Comparison of ENCODE assay signal across 15 cellular contexts in genomic region chr19:29003641-29004409, GRCh38.
"Had no signal": no experiment of that assay in that cellular context is flagged by ENCODE, and none has a peak within 500 bp of the region (broad histone marks: within the 10 kb centered on the region; RNA-seq: fewer than 3 reads in every experiment).

No MANE protein-coding gene starts in this region.

- H3K27ac ChIP-seq: coronary artery, gastrocnemius medialis, prostate gland had no signal

- ATAC-seq: activated naive CD8-positive, alpha-beta T cell treated with anti-CD3 and anti-CD28 coated beads, Interleukin-2, amount 50 U/mL, for 24 hours; gastrocnemius medialis; naive thymus-derived CD4-positive, alpha-beta T cell; sciatic nerve had no signal

- H3K9me3 ChIP-seq: gastrocnemius medialis, prostate gland had no signal

- H3K27me3 ChIP-seq: gastrocnemius medialis had no signal

- H3K4me1 ChIP-seq: gastrocnemius medialis, prostate gland had no signal

- DNase-seq: activated CD4-positive, alpha-beta T cell treated with anti-CD3 and anti-CD28 coated beads, Interleukin-2, amount 10 ng/mL, durations not matched to agents 24 days and 14 days; activated naive CD4-positive, alpha-beta T cell treated with Interleukin-2 at 50 U/mL for 16 hours; activated naive CD8-positive, alpha-beta T cell treated with anti-CD3 and anti-CD28 coated beads, Interleukin-2, amount 50 U/mL, for 24 hours; caudate nucleus; effector CD8-positive, alpha-beta T cell; gastrocnemius medialis; islet precursor cell; naive thymus-derived CD4-positive, alpha-beta T cell; nucleus accumbens; stimulated activated CD4-positive, alpha-beta T cell treated with anti-CD3 and anti-CD28 coated beads, Interleukin-2, amount 100 ng/mL, for 48 hours; stimulated activated naive CD4-positive, alpha-beta T cell treated with Interleukin-2 at 50 U/mL for 16 hours; T-helper 1 cell had no signal

- H3K4me3 ChIP-seq: coronary artery, gastrocnemius medialis, prostate gland had no signal

- H3K36me3 ChIP-seq: gastrocnemius medialis, prostate gland had no signal
